ENCODE assay signal across 12 cellular contexts in genomic region chr12:77751939-77752338, GRCh38.
DNase-seq lines count a peak whose midpoint lies in the region; ATAC-seq and TF ChIP-seq lines count a peak whose summit lies in the region.
"Had no signal": no experiment of that assay in that cellular context is flagged by ENCODE, and none has a peak within 500 bp of the region (broad histone marks: within the 10 kb centered on the region; RNA-seq: fewer than 3 reads in every experiment).

No MANE protein-coding gene starts in this region.

- no peak for ATAC-seq in T-helper 17 cell
- ATAC-seq in HG02852 (IDR thresholded peaks at IDR 0.05; ENCODE audit: unreplicated experiment), result no peak
- ATAC-seq: HepG2, lower lobe of right lung had no signal

- H3K4me1 Mint-ChIP-seq in T-helper 17 cell, result no peaks in the 10 kb centered on the region

- no peaks in the 10 kb centered on the region for H3K36me3 Mint-ChIP-seq in T-helper 17 cell (ENCODE audit: low read depth)
- H3K36me3 Mint-ChIP-seq: neural progenitor cell had no signal

- H3K27ac Mint-ChIP-seq in T-helper 17 cell, result no peak overlapping the region
- H3K27ac Mint-ChIP-seq: neural progenitor cell had no signal

- no peaks in the 10 kb centered on the region for H3K27me3 Mint-ChIP-seq in T-helper 17 cell

- TF ChIP-seq CTCF in choroid plexus epithelial cell (conservative IDR thresholded peaks at IDR 0.05; ENCODE audit: low read depth, low read length), result no peak

- H3K9me3 ChIP-seq in T-helper 17 cell (ENCODE audit: control insufficient read depth, low read length, poor library complexity, severe bottlenecking), result no peaks in the 10 kb centered on the region
- H3K9me3 ChIP-seq: breast epithelium, lower lobe of right lung had no signal

- no peak overlapping the region for H3K4me3 ChIP-seq in choroid plexus epithelial cell (ENCODE audit: low read depth, low read length)
- H3K4me3 ChIP-seq: breast epithelium, lower lobe of right lung, neural progenitor cell, smooth muscle cell had no signal

- DNase-seq in LHCN-M2 (ENCODE audit: low read depth) (peak; percentile 64), NCI-H446 treated with DMSO at 0.1 percent for 48 hours (lab: John Stamatoyannopoulos, UW) (peak; percentile 79), choroid plexus epithelial cell (ENCODE audit: low read depth) (peak; percentile 61), pulmonary artery endothelial cell (ENCODE audit: low read depth, low spot score) (peak; percentile 29), T-helper 17 cell (no peak), activated gamma-delta T cell treated with Interleukin-2 at 50 U/mL for 16 hours (no peak)
- DNase-seq: lower lobe of right lung had no signal

- H3K4me3 Mint-ChIP-seq in T-helper 17 cell, result no peak overlapping the region
- H3K4me3 Mint-ChIP-seq: neural progenitor cell had no signal

Comparison
In these comparisons a context has a peak if more than half of its experiments do, and no peak if none do; other contexts are left out.
1. DNase-seq: peak in LHCN-M2 (single experiment), NCI-H446 treated with DMSO at 0.1 percent for 48 hours (single experiment), choroid plexus epithelial cell (single experiment) and pulmonary artery endothelial cell (single experiment); none in T-helper 17 cell (0 of 3) and activated gamma-delta T cell treated with Interleukin-2 at 50 U/mL for 16 hours (single experiment).